Comparison of ENCODE assay signal across 9 cellular contexts in genomic region chr5:55440188-55440646, GRCh38.
DNase-seq lines count a peak whose midpoint lies in the region; ATAC-seq, FAIRE-seq and TF ChIP-seq lines count a peak whose summit lies in the region.
"Had no signal": no experiment of that assay in that cellular context is flagged by ENCODE, and none has a peak within 500 bp of the region (broad histone marks: within the 10 kb centered on the region; RNA-seq: fewer than 3 reads in every experiment).

No MANE protein-coding gene starts in this region.

- H3K9me3 Mint-ChIP-seq in CD4-positive, CD25-positive, alpha-beta regulatory T cell: peaks cover 0 to 11% (median 3%) of the 10 kb centered on the region in 7 donors
- peaks cover 3% of the 10 kb centered on the region for H3K9me3 Mint-ChIP-seq in chondrocyte (ENCODE audit: low read depth)
- H3K9me3 Mint-ChIP-seq in naive thymus-derived CD4-positive, alpha-beta T cell: peaks cover 2 to 13% (median 7%) of the 10 kb centered on the region in 11 donors

- H4K20me1 ChIP-seq in OCI-LY1 (ENCODE audit: insufficient read depth, low read length) (no peaks in the 10 kb centered on the region), PC-3 (ENCODE audit: low read length) (no peaks in the 10 kb centered on the region)

- H3K79me2 ChIP-seq in OCI-LY1 (ENCODE audit: insufficient read depth, low read length): no peaks in the 10 kb centered on the region
- H3K79me2 ChIP-seq in PC-3 (ENCODE audit: low read length): no peaks in the 10 kb centered on the region

- H3K9me2 ChIP-seq in OCI-LY1 (ENCODE audit: low read depth, low read length) (no peaks in the 10 kb centered on the region), PC-3 (replicated peaks; ENCODE audit: low read length) (no peaks in the 10 kb centered on the region)

- no peaks in the 10 kb centered on the region for H3K27me3 ChIP-seq in CD4-positive, CD25-positive, alpha-beta regulatory T cell (ENCODE audit: control insufficient read depth, insufficient read depth, low read length)
- H3K27me3 ChIP-seq in OCI-LY1 (ENCODE audit: insufficient read depth, low read length): no peaks in the 10 kb centered on the region
- no peaks in the 10 kb centered on the region for H3K27me3 ChIP-seq in naive thymus-derived CD4-positive, alpha-beta T cell (ENCODE audit: control insufficient read depth in 2 of 2, insufficient read depth in 2 of 2, low read length in 2 of 2)
- no peaks in the 10 kb centered on the region for H3K27me3 ChIP-seq in PC-3 (ENCODE audit: low read length)

- peak overlapping the region; percentile 37 for H3K4me3 ChIP-seq in CD4-positive, CD25-positive, alpha-beta regulatory T cell (ENCODE audit: low read depth, low read length)
- H3K4me3 ChIP-seq in OCI-LY1 (ENCODE audit: low read depth, low read length, poor library complexity, severe bottlenecking) (no peak overlapping the region), PC-3 (ENCODE audit: low read length) (no peak overlapping the region)
- no peak overlapping the region for H3K4me3 ChIP-seq in naive thymus-derived CD4-positive, alpha-beta T cell (ENCODE audit: low read length)

- H3K9ac ChIP-seq in OCI-LY1 (ENCODE audit: low read length) (0 out of 2 replicates have a peak overlapping the region, but pooled peaks have one; percentile 3), PC-3 (ENCODE audit: low read length) (no peak overlapping the region)

- CTCF ChIA-PET in naive thymus-derived CD4-positive, alpha-beta T cell (lab: Charles Lee): no interaction called here
- CTCF ChIA-PET in PC-3 (lab: Charles Lee): no interaction called here

- no peak for TF ChIP-seq CTCF in OCI-LY1 (IDR thresholded peaks at IDR 0.05; ENCODE audit: low read length)
- TF ChIP-seq CTCF in chondrocyte (IDR thresholded peaks at IDR 0.05): no peak
- no peak for TF ChIP-seq CTCF in PC-3 (conservative IDR thresholded peaks at IDR 0.05; ENCODE audit: low read depth, low read length)

- peak overlapping the region in 1 of 4 donors; percentile 45 for H3K4me3 Mint-ChIP-seq in CD4-positive, CD25-positive, alpha-beta regulatory T cell
- H3K4me3 Mint-ChIP-seq in chondrocyte (ENCODE audit: unreplicated experiment): no peak overlapping the region
- no peak overlapping the region for H3K4me3 Mint-ChIP-seq in naive thymus-derived CD4-positive, alpha-beta T cell

- BruUV-seq in PC-3 (replicated peaks; lab: Mats Ljungman, UMichigan): no TSS peak

- H3K9me3 ChIP-seq in CD4-positive, CD25-positive, alpha-beta regulatory T cell (ENCODE audit: control insufficient read depth in 2 of 2, low read length in 2 of 2): peaks cover 0 to 2% of the 10 kb centered on the region in 2 experiments
- H3K9me3 ChIP-seq in OCI-LY1 (ENCODE audit: low read length) (no peaks in the 10 kb centered on the region), PC-3 (ENCODE audit: low read length) (no peaks in the 10 kb centered on the region)
- no peaks in the 10 kb centered on the region for H3K9me3 ChIP-seq in naive thymus-derived CD4-positive, alpha-beta T cell (ENCODE audit: control insufficient read depth in 2 of 3, low read length in 3 of 3)

- H3K4me1 Mint-ChIP-seq in CD4-positive, CD25-positive, alpha-beta regulatory T cell: peaks cover 13 to 21% (median 20%) of the 10 kb centered on the region in 4 donors
- H3K4me1 Mint-ChIP-seq in chondrocyte (ENCODE audit: low read depth): peaks cover 58% of the 10 kb centered on the region
- H3K4me1 Mint-ChIP-seq in naive thymus-derived CD4-positive, alpha-beta T cell: peaks cover 12 to 39% (median 30%) of the 10 kb centered on the region in 7 donors

- H3K36me3 ChIP-seq in CD4-positive, CD25-positive, alpha-beta regulatory T cell (ENCODE audit: control insufficient read depth, insufficient read depth, low read length): no peaks in the 10 kb centered on the region
- no peaks in the 10 kb centered on the region; the same call in 1 of the 2 replicates for H3K36me3 ChIP-seq in OCI-LY1 (ENCODE audit: insufficient read depth, low read length)
- no peaks in the 10 kb centered on the region for H3K36me3 ChIP-seq in naive thymus-derived CD4-positive, alpha-beta T cell (ENCODE audit: control insufficient read depth in 2 of 3, insufficient read depth in 3 of 3, low read length in 3 of 3)
- no peaks in the 10 kb centered on the region for H3K36me3 ChIP-seq in PC-3 (ENCODE audit: low read depth, low read length)

- no peaks in the 10 kb centered on the region for H3K27me3 Mint-ChIP-seq in CD4-positive, CD25-positive, alpha-beta regulatory T cell
- no peaks in the 10 kb centered on the region for H3K27me3 Mint-ChIP-seq in chondrocyte (ENCODE audit: low read depth)
- no peaks in the 10 kb centered on the region for H3K27me3 Mint-ChIP-seq in naive thymus-derived CD4-positive, alpha-beta T cell

- H3K4me2 ChIP-seq in OCI-LY1 (ENCODE audit: low read length): peak overlapping the region; percentile 39
- H3K4me2 ChIP-seq in PC-3 (ENCODE audit: low read length): no peak overlapping the region

- H3K36me3 Mint-ChIP-seq in CD4-positive, CD25-positive, alpha-beta regulatory T cell: peaks cover 13% of the 10 kb centered on the region
- H3K36me3 Mint-ChIP-seq in chondrocyte (ENCODE audit: low read depth): peaks cover 12% of the 10 kb centered on the region
- H3K36me3 Mint-ChIP-seq in naive thymus-derived CD4-positive, alpha-beta T cell: peaks cover 22 to 39% (median 34%) of the 10 kb centered on the region in 5 donors

- H3K27ac Mint-ChIP-seq in CD4-positive, CD25-positive, alpha-beta regulatory T cell: peak overlapping the region; percentile 1 to 2 (median 1)
- H3K27ac Mint-ChIP-seq in chondrocyte (ENCODE audit: unreplicated experiment): peak overlapping the region; percentile 89
- peak overlapping the region in 7 of 9 donors; percentile 24 to 82 (median 72) for H3K27ac Mint-ChIP-seq in naive thymus-derived CD4-positive, alpha-beta T cell

- peak in 1 of 3 donors; percentile 34 for DNase-seq in CD4-positive, CD25-positive, alpha-beta regulatory T cell
- DNase-seq in chondrocyte (ENCODE audit: low spot score): no peak
- no peak for DNase-seq in naive thymus-derived CD4-positive, alpha-beta T cell
- no peak for DNase-seq in NCI-H446 treated with DMSO at 0.1 percent for 48 hours (lab: John Stamatoyannopoulos, UW)
- no peak for DNase-seq in PC-3
- no peak for DNase-seq in H54 (ENCODE audit: insufficient read length, low spot score)

- no peak overlapping the region for H3K27ac ChIP-seq in CD4-positive, CD25-positive, alpha-beta regulatory T cell (ENCODE audit: insufficient read depth, low read length, poor library complexity, severe bottlenecking)
- H3K27ac ChIP-seq in OCI-LY1 (ENCODE audit: low read depth, low read length, poor library complexity, severe bottlenecking) (peak overlapping the region; percentile 64), PC-3 (ENCODE audit: low read length) (no peak overlapping the region)
- peak overlapping the region; percentile 15 for H3K27ac ChIP-seq in naive thymus-derived CD4-positive, alpha-beta T cell (ENCODE audit: low read depth, low read length)

- TF ChIP-seq POLR2A in H54 (IDR thresholded peaks at IDR 0.05; ENCODE audit: low read depth, low read length): no peak

- H3K4me1 ChIP-seq in CD4-positive, CD25-positive, alpha-beta regulatory T cell (ENCODE audit: control insufficient read depth, insufficient read depth, low read length, poor library complexity, severe bottlenecking): peaks cover 3% of the 10 kb centered on the region
- peaks cover 21% of the 10 kb centered on the region for H3K4me1 ChIP-seq in OCI-LY1 (ENCODE audit: insufficient read depth, low read length, severe bottlenecking)
- peaks cover 0 to 2% of the 10 kb centered on the region in 2 donors for H3K4me1 ChIP-seq in naive thymus-derived CD4-positive, alpha-beta T cell (ENCODE audit: control insufficient read depth in 2 of 2, insufficient read depth in 2 of 2, low read length in 2 of 2)
- peaks cover 26% of the 10 kb centered on the region for H3K4me1 ChIP-seq in PC-3 (ENCODE audit: insufficient read depth, low read length)

- H2AFZ ChIP-seq in OCI-LY1 (ENCODE audit: low read length) (no peak overlapping the region), PC-3 (ENCODE audit: low read length) (no peak overlapping the region)

- intact Hi-C loops in naive thymus-derived CD4-positive, alpha-beta T cell (cut with micrococcal nuclease): no loop called here
- intact Hi-C loops in PC-3 (cut with micrococcal nuclease): no loop called here

- POLR2A ChIA-PET in naive thymus-derived CD4-positive, alpha-beta T cell (lab: Charles Lee): interaction anchor here (0.6 to 1.2 kb wide), 2 partner anchors 11 to 101 kb away, joined by 3 to 4 read pairs; no protein-coding TSS in a partner anchor
- POLR2A ChIA-PET in PC-3 (lab: Charles Lee; ENCODE audit: unreplicated experiment): no interaction called here

- FAIRE-seq in H54 (lab: Jason Lieb, UNC): no peak
- FAIRE-seq: endothelial cell of umbilical vein had no signal

- H3F3A ChIP-seq in OCI-LY1 (ENCODE audit: insufficient read depth, low read length) (no peaks in the 10 kb centered on the region), PC-3 (ENCODE audit: low read length, unreplicated experiment) (peaks cover 4% of the 10 kb centered on the region)

- ATAC-seq in CD4-positive, CD25-positive, alpha-beta regulatory T cell (ENCODE audit: low read depth in 2 of 2): no peak
- ATAC-seq in naive thymus-derived CD4-positive, alpha-beta T cell: no peak
- ATAC-seq in GM21447 (IDR thresholded peaks at IDR 0.05; ENCODE audit: unreplicated experiment) (no peak), PC-3 (no peak)

Comparison
In these comparisons a context has a peak if more than half of its experiments do, and no peak if none do; other contexts are left out.
1. H3K27ac ChIP-seq: peak in OCI-LY1 (single experiment) and naive thymus-derived CD4-positive, alpha-beta T cell (single experiment); none in CD4-positive, CD25-positive, alpha-beta regulatory T cell (single experiment) and PC-3 (single experiment).
2. H3K27ac Mint-ChIP-seq: peak in every context shown above with its lines; median percentile 89 in chondrocyte; 72 in naive thymus-derived CD4-positive, alpha-beta T cell; 1 in CD4-positive, CD25-positive, alpha-beta regulatory T cell.